Comparison of ENCODE assay signal across 11 cellular contexts in the genomic region with DNA sequence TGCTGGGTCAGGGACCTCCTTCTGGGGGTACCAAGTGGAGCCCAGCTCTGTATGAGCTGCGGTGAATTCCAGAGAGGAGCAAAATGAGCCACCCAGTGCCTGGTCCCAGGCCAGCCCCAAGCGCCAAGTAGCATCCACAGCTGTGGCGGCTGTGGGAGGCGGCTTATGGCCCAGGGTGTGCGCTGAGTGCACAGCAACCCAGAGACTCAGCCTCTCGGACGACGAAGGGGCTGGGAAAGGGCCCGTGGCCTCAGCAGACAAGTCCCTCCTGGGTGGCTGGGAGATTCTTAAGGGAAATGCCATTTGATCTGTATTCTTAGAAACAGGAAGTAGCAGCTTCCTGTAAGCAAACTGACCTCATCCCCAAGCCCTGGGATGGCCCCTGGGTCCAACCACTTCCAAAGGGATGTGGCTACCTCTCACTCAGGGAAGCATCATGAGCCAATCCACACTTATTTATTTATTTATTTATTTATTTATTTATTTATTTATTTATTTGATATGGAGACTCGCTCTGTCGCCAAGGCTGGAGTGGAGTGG. TPM values are rescaled to one million over a fixed set of nuclear protein-coding genes. Genes with fewer than 3 reads are reported as not detected.
DNase-seq lines count a peak whose midpoint lies in the region; ATAC-seq and TF ChIP-seq lines count a peak whose summit lies in the region.
"Had no signal": no experiment of that assay in that cellular context is flagged by ENCODE, and none has a peak within 500 bp of the region (broad histone marks: within the 10 kb centered on the region; RNA-seq: fewer than 3 reads in every experiment).

No MANE protein-coding gene starts in this region.

- no peaks in the 10 kb centered on the region for H3K9me3 Mint-ChIP-seq in Caco-2 (ENCODE audit: unreplicated experiment)

- H3K9me3 ChIP-seq in gastroesophageal sphincter: peaks cover 0 to 6% (median 0%) of the 10 kb centered on the region in 3 donors
- H3K9me3 ChIP-seq in neutrophil: no peaks in the 10 kb centered on the region
- H3K9me3 ChIP-seq in Caco-2: no peaks in the 10 kb centered on the region

- TF ChIP-seq EP300 in gastroesophageal sphincter (IDR thresholded peaks at IDR 0.05): no peak

- H3K36me3 Mint-ChIP-seq in Caco-2 (ENCODE audit: insufficient read depth, unreplicated experiment): no peaks in the 10 kb centered on the region

- H3K4me1 ChIP-seq in gastroesophageal sphincter (peaks cover 0 to 27% (median 0%) of the 10 kb centered on the region in 3 donors), neutrophil (ENCODE audit: control insufficient read depth in 1 of 2, insufficient read depth in 1 of 2, low read depth in 1 of 2, low read length in 1 of 2) (peaks cover 6 to 13% of the 10 kb centered on the region in 2 experiments), Caco-2 (no peaks in the 10 kb centered on the region)

- H3K27ac ChIP-seq in gastroesophageal sphincter (no peak overlapping the region), neutrophil (peak overlapping the region; percentile 31)
- H3K27ac ChIP-seq: WERI-Rb-1 had no signal

- H3K36me3 ChIP-seq in H7 (replicated peaks; ENCODE audit: control insufficient read depth, insufficient read depth, low read length): no peaks in the 10 kb centered on the region
- no peaks in the 10 kb centered on the region for H3K36me3 ChIP-seq in gastroesophageal sphincter
- no peaks in the 10 kb centered on the region for H3K36me3 ChIP-seq in neutrophil
- H3K36me3 ChIP-seq in Caco-2 (ENCODE audit: control insufficient read depth, insufficient read depth, low read length): no peaks in the 10 kb centered on the region
- H3K36me3 ChIP-seq: WERI-Rb-1 had no signal

- WGBS in gastroesophageal sphincter (ENCODE audit: low coverage in 1 of 2), 2 donors: 78 to 80% methylated on average over 2 to 11 of the region's 11 CpGs

- intact Hi-C loops in Caco-2 (cut with micrococcal nuclease; ENCODE audit: unreplicated experiment): no loop called here

- CTCF ChIA-PET in Caco-2 (lab: Charles Lee): no interaction called here

- ATAC-seq in gastroesophageal sphincter: peak; percentile 17
- ATAC-seq in GM21723 (IDR thresholded peaks at IDR 0.05; ENCODE audit: unreplicated experiment): no peak

- H3K27me3 Mint-ChIP-seq in Caco-2 (ENCODE audit: insufficient read depth, unreplicated experiment): no peaks in the 10 kb centered on the region

- no peaks in the 10 kb centered on the region for H3K4me1 Mint-ChIP-seq in Caco-2 (ENCODE audit: low read depth, unreplicated experiment)

- no peak overlapping the region for H3K27ac Mint-ChIP-seq in Caco-2 (ENCODE audit: unreplicated experiment)

- H3K27me3 ChIP-seq in H7 (ENCODE audit: control insufficient read depth, insufficient read depth, low read length): no peaks in the 10 kb centered on the region
- peaks cover 4% of the 10 kb centered on the region for H3K27me3 ChIP-seq in gastroesophageal sphincter
- H3K27me3 ChIP-seq in neutrophil: peaks cover 20% of the 10 kb centered on the region
- H3K27me3 ChIP-seq in Caco-2 (replicated peaks; ENCODE audit: control insufficient read depth, insufficient read depth, low read length): no peaks in the 10 kb centered on the region

- TF ChIP-seq CTCF in gastroesophageal sphincter (IDR thresholded peaks at IDR 0.05): no peak
- TF ChIP-seq CTCF in neutrophil (IDR thresholded peaks at IDR 0.05): no peak
- TF ChIP-seq CTCF in Caco-2 (IDR thresholded peaks at IDR 0.05; ENCODE audit: insufficient read depth in 1 of 2, low read depth in 1 of 2, low read length in 1 of 2, severe bottlenecking in 1 of 2, unreplicated experiment in 1 of 2): no peak

- BruUV-seq in Caco-2 (replicated peaks; lab: Mats Ljungman, UMichigan): no TSS peak

- H3K4me3 ChIP-seq in H7 (ENCODE audit: insufficient read depth, low read depth, low read length) (no peak overlapping the region), gastroesophageal sphincter (no peak overlapping the region), neutrophil (ENCODE audit: low read depth in 1 of 2, low read length in 1 of 2) (no peak overlapping the region), Caco-2 (ENCODE audit: low read depth, low read length) (no peak overlapping the region)

- POLR2A ChIA-PET in Caco-2 (lab: Charles Lee): no interaction called here

- no peak for TF ChIP-seq POLR2A in gastroesophageal sphincter (IDR thresholded peaks at IDR 0.05)

- DNase-seq in H7 (peak; percentile 62), ecto neural progenitor cell (ENCODE audit: low spot score) (no peak), SIG-M5 (lab: John Stamatoyannopoulos, UW) (no peak), Caco-2 (no peak)
- DNase-seq: Karpas-422, NCI-H748 treated with DMSO at 0.1 percent for 48 hours, WERI-Rb-1 had no signal

- no peak overlapping the region for H3K4me3 Mint-ChIP-seq in Caco-2 (ENCODE audit: unreplicated experiment)

TF ChIP-seq in PFSK-1, 5 proteins besides CTCF, POLR2A, EP300 and RAD21:
- TF ChIP-seq, protein P1, sequence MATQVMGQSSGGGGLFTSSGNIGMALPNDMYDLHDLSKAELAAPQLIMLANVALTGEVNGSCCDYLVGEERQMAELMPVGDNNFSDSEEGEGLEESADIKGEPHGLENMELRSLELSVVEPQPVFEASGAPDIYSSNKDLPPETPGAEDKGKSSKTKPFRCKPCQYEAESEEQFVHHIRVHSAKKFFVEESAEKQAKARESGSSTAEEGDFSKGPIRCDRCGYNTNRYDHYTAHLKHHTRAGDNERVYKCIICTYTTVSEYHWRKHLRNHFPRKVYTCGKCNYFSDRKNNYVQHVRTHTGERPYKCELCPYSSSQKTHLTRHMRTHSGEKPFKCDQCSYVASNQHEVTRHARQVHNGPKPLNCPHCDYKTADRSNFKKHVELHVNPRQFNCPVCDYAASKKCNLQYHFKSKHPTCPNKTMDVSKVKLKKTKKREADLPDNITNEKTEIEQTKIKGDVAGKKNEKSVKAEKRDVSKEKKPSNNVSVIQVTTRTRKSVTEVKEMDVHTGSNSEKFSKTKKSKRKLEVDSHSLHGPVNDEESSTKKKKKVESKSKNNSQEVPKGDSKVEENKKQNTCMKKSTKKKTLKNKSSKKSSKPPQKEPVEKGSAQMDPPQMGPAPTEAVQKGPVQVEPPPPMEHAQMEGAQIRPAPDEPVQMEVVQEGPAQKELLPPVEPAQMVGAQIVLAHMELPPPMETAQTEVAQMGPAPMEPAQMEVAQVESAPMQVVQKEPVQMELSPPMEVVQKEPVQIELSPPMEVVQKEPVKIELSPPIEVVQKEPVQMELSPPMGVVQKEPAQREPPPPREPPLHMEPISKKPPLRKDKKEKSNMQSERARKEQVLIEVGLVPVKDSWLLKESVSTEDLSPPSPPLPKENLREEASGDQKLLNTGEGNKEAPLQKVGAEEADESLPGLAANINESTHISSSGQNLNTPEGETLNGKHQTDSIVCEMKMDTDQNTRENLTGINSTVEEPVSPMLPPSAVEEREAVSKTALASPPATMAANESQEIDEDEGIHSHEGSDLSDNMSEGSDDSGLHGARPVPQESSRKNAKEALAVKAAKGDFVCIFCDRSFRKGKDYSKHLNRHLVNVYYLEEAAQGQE (IDR thresholded peaks at IDR 0.05; ENCODE audit: insufficient read depth in 1 of 2, low read depth in 2 of 2, low read length in 2 of 2): no peak
- no peak for TF ChIP-seq TAF1 (IDR thresholded peaks at IDR 0.05; ENCODE audit: borderline replicate concordance, insufficient read depth, low read length)
- no peak for TF ChIP-seq SIN3A (IDR thresholded peaks at IDR 0.05; ENCODE audit: borderline replicate concordance, insufficient read depth, low read length)
- TF ChIP-seq FOXP2 (optimal IDR thresholded peaks at IDR 0.05; ENCODE audit: borderline replicate concordance, extremely low read depth, extremely low read length, insufficient read depth): peak; percentile 33
- TF ChIP-seq POLR2AphosphoS5 (IDR thresholded peaks at IDR 0.05; ENCODE audit: low read depth, low read length): no peak

RNA-seq across cellular contexts. Expression of a gene that starts 19.8 kb away (rescaled TPM):
- 5.7 and 5.8 TPM in 2 replicates for total RNA-seq in H7 (2014; rRNA removed; shearing (Covaris generic))
- polyA plus RNA-seq in PFSK-1 (2012; ENCODE audit: insufficient read length, low read depth): 0.45 TPM
- total RNA-seq in gastroesophageal sphincter (10 to 100 TPM in 3 of 4 donors, 1 to 10 TPM in 1; 5.9 to 35.9 (median 18.1) TPM), Caco-2 (2022) (8.0 and 8.2 TPM in 2 replicates)
